11 cellular contexts compared by ENCODE assay signal in genomic region chr1:161484613-161485012, GRCh38. TPM values are rescaled to one million over a fixed set of nuclear protein-coding genes. Genes with fewer than 3 reads are reported as not detected.
DNase-seq lines count a peak whose midpoint lies in the region; ATAC-seq, FAIRE-seq and TF ChIP-seq lines count a peak whose summit lies in the region.
"Had no signal": no experiment of that assay in that cellular context is flagged by ENCODE, and none has a peak within 500 bp of the region (broad histone marks: within the 10 kb centered on the region; RNA-seq: fewer than 3 reads in every experiment).

No MANE protein-coding gene starts in this region.

- no peak overlapping the region for H3K4me3 Mint-ChIP-seq in naive thymus-derived CD4-positive, alpha-beta T cell
- no peak overlapping the region for H3K4me3 Mint-ChIP-seq in activated naive CD8-positive, alpha-beta T cell treated with anti-CD3 and anti-CD28 coated beads, Interleukin-2, amount 50 U/mL, for 24 hours
- H3K4me3 Mint-ChIP-seq in CD4-positive, alpha-beta T cell, result no peak overlapping the region

- no peak overlapping the region for H3K4me2 ChIP-seq in Karpas-422 (ENCODE audit: low read depth, low read length, poor library complexity, severe bottlenecking)
- no peak overlapping the region for H3K4me2 ChIP-seq in K562 (ENCODE audit: insufficient read depth, low read length)

- in situ Hi-C loops in K562 (cut with MboI), result loop anchor here (5.0 kb wide), 1 partner anchor 258 kb away; no protein-coding TSS in a partner anchor

- H3K4me3 ChIP-seq in Karpas-422 (ENCODE audit: low read length) (no peak overlapping the region), K562 (no peak overlapping the region)
- no peak overlapping the region for H3K4me3 ChIP-seq in naive thymus-derived CD4-positive, alpha-beta T cell (ENCODE audit: low read length)
- H3K4me3 ChIP-seq: adrenal gland had no signal

- peaks cover 15 to 31% (median 18%) of the 10 kb centered on the region in 5 donors for H3K27me3 Mint-ChIP-seq in naive thymus-derived CD4-positive, alpha-beta T cell
- peaks cover 25% of the 10 kb centered on the region for H3K27me3 Mint-ChIP-seq in activated naive CD8-positive, alpha-beta T cell treated with anti-CD3 and anti-CD28 coated beads, Interleukin-2, amount 50 U/mL, for 24 hours
- peaks cover 31% of the 10 kb centered on the region for H3K27me3 Mint-ChIP-seq in CD4-positive, alpha-beta T cell

- no peak overlapping the region for H3K27ac Mint-ChIP-seq in naive thymus-derived CD4-positive, alpha-beta T cell
- H3K27ac Mint-ChIP-seq in activated naive CD8-positive, alpha-beta T cell treated with anti-CD3 and anti-CD28 coated beads, Interleukin-2, amount 50 U/mL, for 24 hours, result no peak overlapping the region
- no peak overlapping the region for H3K27ac Mint-ChIP-seq in CD4-positive, alpha-beta T cell

- no peaks in the 10 kb centered on the region for H3K36me3 ChIP-seq in Karpas-422 (ENCODE audit: insufficient read depth, low read length)
- H3K36me3 ChIP-seq in K562 (ENCODE audit: control insufficient read depth, insufficient read depth, low read length), result no peaks in the 10 kb centered on the region
- no peaks in the 10 kb centered on the region for H3K36me3 ChIP-seq in naive thymus-derived CD4-positive, alpha-beta T cell (ENCODE audit: control insufficient read depth in 2 of 3, insufficient read depth in 3 of 3, low read length in 3 of 3)
- H3K36me3 ChIP-seq: adrenal gland had no signal

- peak; percentile 53 to 79 (median 70) for TF ChIP-seq CTCF in K562 (IDR thresholded peaks at IDR 0.05 in 2 of 3, conservative IDR thresholded peaks at IDR 0.05 in 1 of 3; ENCODE audit: insufficient read depth in 2 of 3, low read depth in 1 of 3, low read length in 3 of 3)
- no peak for TF ChIP-seq CTCF in CD4-positive, alpha-beta T cell (IDR thresholded peaks at IDR 0.05)

- no TSS peak for BruUV-seq in K562 (replicated peaks; lab: Mats Ljungman, UMichigan)

- H3K9ac ChIP-seq in Karpas-422 (ENCODE audit: low read length) (no peak overlapping the region), K562 (ENCODE audit: insufficient read depth in 1 of 2, low read depth in 2 of 2, low read length in 2 of 2) (no peak overlapping the region)

- peak; percentile 68 for ATAC-seq in K562
- peak; percentile 56 for ATAC-seq in naive thymus-derived CD4-positive, alpha-beta T cell
- no peak for ATAC-seq in activated naive CD8-positive, alpha-beta T cell treated with anti-CD3 and anti-CD28 coated beads, Interleukin-2, amount 50 U/mL, for 24 hours
- ATAC-seq in CD4-positive, alpha-beta T cell (ENCODE audit: poor library complexity), result no peak
- no peak for ATAC-seq in HG03571 (IDR thresholded peaks at IDR 0.05; ENCODE audit: unreplicated experiment)

- no peak for TF ChIP-seq EP300 in K562 (IDR thresholded peaks at IDR 0.05; ENCODE audit: low read length)

- H3K27ac ChIP-seq in Karpas-422 (ENCODE audit: low read length) (no peak overlapping the region), K562 (ENCODE audit: extremely low read depth, low read depth, low read length) (no peak overlapping the region)
- no peak overlapping the region for H3K27ac ChIP-seq in naive thymus-derived CD4-positive, alpha-beta T cell (ENCODE audit: low read depth, low read length)
- H3K27ac ChIP-seq in CD4-positive, alpha-beta T cell (ENCODE audit: low read depth, low read length), result no peak overlapping the region
- H3K27ac ChIP-seq: adrenal gland had no signal

- H3K9me3 Mint-ChIP-seq in naive thymus-derived CD4-positive, alpha-beta T cell, result peaks cover 0 to 3% (median 0%) of the 10 kb centered on the region in 11 donors
- no peaks in the 10 kb centered on the region for H3K9me3 Mint-ChIP-seq in activated naive CD8-positive, alpha-beta T cell treated with anti-CD3 and anti-CD28 coated beads, Interleukin-2, amount 50 U/mL, for 24 hours
- no peaks in the 10 kb centered on the region for H3K9me3 Mint-ChIP-seq in CD4-positive, alpha-beta T cell

- no peaks in the 10 kb centered on the region for H3K27me3 ChIP-seq in Karpas-422 (ENCODE audit: low read length)
- no peaks in the 10 kb centered on the region; a peak in 1 of 5 replicates for H3K27me3 ChIP-seq in K562 (ENCODE audit: control insufficient read depth in 2 of 2, insufficient read depth in 2 of 2, low read length in 2 of 2)
- no peaks in the 10 kb centered on the region for H3K27me3 ChIP-seq in naive thymus-derived CD4-positive, alpha-beta T cell (ENCODE audit: control insufficient read depth in 2 of 2, insufficient read depth in 2 of 2, low read length in 2 of 2)
- peaks cover 7% of the 10 kb centered on the region for H3K27me3 ChIP-seq in CD4-positive, alpha-beta T cell (ENCODE audit: control insufficient read depth, insufficient read depth, low read length)

- WGBS in K562 (ENCODE audit: insufficient coverage, low coverage, missing lambda C conversion rate), result 28% methylated on average over 2 of the region's 2 CpGs

- FAIRE-seq in K562 (lab: Jason Lieb, UNC), result no peak

- CTCF ChIA-PET in K562 (lab: Yijun Ruan, JAX; ENCODE audit: low intra/inter-chr PET ratio), result interaction anchor here (0.7 to 1.1 kb wide), 2 partner anchors 254 to 257 kb away, joined by 3 to 6 read pairs; no protein-coding TSS in a partner anchor
- CTCF ChIA-PET in naive thymus-derived CD4-positive, alpha-beta T cell (lab: Charles Lee), result interaction anchor here (0.6 to 2.2 kb wide), 4 partner anchors 101 to 263 kb away, joined by 3 to 12 read pairs (median 4); no protein-coding TSS in a partner anchor
- CTCF ChIA-PET in CD4-positive, alpha-beta T cell (lab: Charles Lee), result interaction anchor here (2.2 kb wide), 1 partner anchor 257 kb away, joined by 10 read pairs; no protein-coding TSS in a partner anchor

- POLR2A ChIA-PET in K562 (lab: Yijun Ruan, JAX), result interaction anchor here (0.6 to 1.0 kb wide), 4 partner anchors 10 to 254 kb away, joined by 3 to 5 read pairs (median 3); no protein-coding TSS in a partner anchor
- POLR2A ChIA-PET in naive thymus-derived CD4-positive, alpha-beta T cell (lab: Charles Lee), result no interaction called here
- POLR2A ChIA-PET in CD4-positive, alpha-beta T cell (lab: Charles Lee), result no interaction called here

- DNase-seq in GF-D8 (lab: John Stamatoyannopoulos, UW) (peak; percentile 11), Karpas-422 (peak; percentile 88), K562 (ENCODE audit: extremely low read depth in 1 of 4, low spot score in 3 of 4) (peak in 2 of 4 experiments; percentile 29 to 40), HPDE6-E6E7 (ENCODE audit: extremely low spot score) (no peak)
- no peak for DNase-seq in naive thymus-derived CD4-positive, alpha-beta T cell
- DNase-seq in activated naive CD8-positive, alpha-beta T cell treated with anti-CD3 and anti-CD28 coated beads, Interleukin-2, amount 50 U/mL, for 24 hours, result no peak
- DNase-seq in CD4-positive, alpha-beta T cell, result no peak
- DNase-seq: activated CD4-positive, alpha-beta T cell treated with anti-CD3 and anti-CD28 coated beads for 48 hours; adrenal gland; GOT3 had no signal

- no peaks in the 10 kb centered on the region for H3K9me1 ChIP-seq in K562 (ENCODE audit: control insufficient read depth, insufficient read depth, low read length)

- no peaks in the 10 kb centered on the region for H3K9me2 ChIP-seq in Karpas-422 (replicated peaks; ENCODE audit: insufficient read depth, low read length)

- H3K36me3 Mint-ChIP-seq in naive thymus-derived CD4-positive, alpha-beta T cell, result no peaks in the 10 kb centered on the region
- H3K36me3 Mint-ChIP-seq in activated naive CD8-positive, alpha-beta T cell treated with anti-CD3 and anti-CD28 coated beads, Interleukin-2, amount 50 U/mL, for 24 hours (ENCODE audit: low read depth), result no peaks in the 10 kb centered on the region
- no peaks in the 10 kb centered on the region for H3K36me3 Mint-ChIP-seq in CD4-positive, alpha-beta T cell (ENCODE audit: low read depth)

- H3K4me1 ChIP-seq in Karpas-422 (ENCODE audit: low read length) (peaks cover 12% of the 10 kb centered on the region), K562 (replicated peaks in 1 of 2; ENCODE audit: control insufficient read depth in 2 of 2, insufficient read depth in 2 of 2, low read length in 2 of 2) (peaks cover 10 to 24% of the 10 kb centered on the region in 2 experiments)
- H3K4me1 ChIP-seq in naive thymus-derived CD4-positive, alpha-beta T cell (ENCODE audit: control insufficient read depth in 2 of 2, insufficient read depth in 2 of 2, low read length in 2 of 2), result no peaks in the 10 kb centered on the region
- H3K4me1 ChIP-seq: adrenal gland had no signal

- no peak for TF ChIP-seq POLR2A in K562 (conservative IDR thresholded peaks at IDR 0.05)

- H3K4me1 Mint-ChIP-seq in naive thymus-derived CD4-positive, alpha-beta T cell, result peaks cover 0 to 4% (median 0%) of the 10 kb centered on the region in 7 donors
- peaks cover 2% of the 10 kb centered on the region for H3K4me1 Mint-ChIP-seq in activated naive CD8-positive, alpha-beta T cell treated with anti-CD3 and anti-CD28 coated beads, Interleukin-2, amount 50 U/mL, for 24 hours
- no peaks in the 10 kb centered on the region for H3K4me1 Mint-ChIP-seq in CD4-positive, alpha-beta T cell (ENCODE audit: low read depth)

- H4K20me1 ChIP-seq in Karpas-422 (ENCODE audit: insufficient read depth, low read depth, low read length) (no peaks in the 10 kb centered on the region), K562 (replicated peaks; ENCODE audit: control insufficient read depth, insufficient read depth, low read length) (no peaks in the 10 kb centered on the region)

- H3K79me2 ChIP-seq in Karpas-422 (ENCODE audit: low read length) (no peaks in the 10 kb centered on the region), K562 (ENCODE audit: control insufficient read depth, insufficient read depth, low read length) (no peaks in the 10 kb centered on the region)

- H2AFZ ChIP-seq in Karpas-422 (ENCODE audit: low read length) (no peak overlapping the region), K562 (ENCODE audit: low read depth, low read length) (no peak overlapping the region)

- intact Hi-C loops in K562 (cut with micrococcal nuclease), result loop anchor here (10.0 kb wide), 3 partner anchors 140 to 550 kb away; partner anchors contain the start of gene DUSP12
- intact Hi-C loops in naive thymus-derived CD4-positive, alpha-beta T cell (cut with micrococcal nuclease), result loop anchor here (10.0 kb wide), 3 partner anchors 160 to 550 kb away; no protein-coding TSS in a partner anchor
- intact Hi-C loops in CD4-positive, alpha-beta T cell (cut with DNase I, micrococcal nuclease), result loop anchor here in 1 of 2 experiments (10.0 kb wide), 2 partner anchors 80 to 550 kb away; no protein-coding TSS in a partner anchor

- no peaks in the 10 kb centered on the region for H3K9me3 ChIP-seq in Karpas-422 (ENCODE audit: low read length)
- no peaks in the 10 kb centered on the region for H3K9me3 ChIP-seq in K562 (replicated peaks; ENCODE audit: control insufficient read depth, insufficient read depth, low read depth, low read length)
- no peaks in the 10 kb centered on the region for H3K9me3 ChIP-seq in naive thymus-derived CD4-positive, alpha-beta T cell (ENCODE audit: control insufficient read depth in 2 of 3, low read length in 3 of 3)
- no peaks in the 10 kb centered on the region for H3K9me3 ChIP-seq in CD4-positive, alpha-beta T cell (ENCODE audit: control insufficient read depth, low read length)
- H3K9me3 ChIP-seq: adrenal gland had no signal

- TF ChIP-seq RAD21 in K562 (CRISPR knock-in tag; conservative IDR thresholded peaks at IDR 0.05 in 1 of 2, IDR thresholded peaks at IDR 0.05 in 1 of 2), result peak; percentile 63 to 77

RNA-seq across cellular contexts. Expression of gene FCGR2A, which starts 20.6 kb away (rescaled TPM):
- 3.9 and 4.6 TPM in 2 replicates for total RNA-seq in Karpas-422 (2014; rRNA removed; shearing (Covaris generic); ENCODE audit: low replicate concordance)
- 389 and 599 TPM in 2 replicates for total RNA-seq in K562 (2011; cell fraction: chromatin; rRNA removed; ENCODE audit: low replicate concordance)
- 541 and 613 TPM in 2 replicates for total RNA-seq in K562 (2011; cell fraction: nucleolus; rRNA removed)
- total RNA-seq in K562 (2011; cell fraction: nucleoplasm; rRNA removed), result 545 and 616 TPM in 2 replicates
- 101 and 112 TPM in 2 replicates for total RNA-seq in K562 (2014; rRNA removed)
- total RNA-seq in K562 (2014; rRNA removed; fragmentation: Illumina TruSeq; extraction: Trizol), result 113 and 127 TPM in 2 replicates
- 117 and 130 TPM in 2 replicates for total RNA-seq in K562 (2015; rRNA removed; fragmentation: Illumina TruSeq; extraction: Trizol)
- 84.4 and 97.8 TPM in 2 replicates for total RNA-seq in K562 (2021)
- 373 and 504 TPM in 2 replicates for polyA plus RNA-seq in K562 (2011; rRNA removed)
- 431 and 516 TPM in 2 replicates for polyA plus RNA-seq in K562 (2011; cell fraction: cytosol; rRNA removed)
- 298 and 350 TPM in 2 replicates for polyA plus RNA-seq in K562 (2011; cell fraction: nucleus; rRNA removed)
- polyA plus RNA-seq in K562 (2012), result 85.7 and 203 TPM in 2 replicates
- 147 and 151 TPM in 2 replicates for polyA plus RNA-seq in K562 (2014; fragmentation: Illumina TruSeq; extraction: Trizol)
- 100 to 1,000 TPM in 1 of 2 experiments, 10 to 100 TPM in 1; 80.0 to 112 TPM for polyA plus RNA-seq in K562 (2014; fragmentation: Nextera tagmentation; extraction: Ambion mirVana)
- polyA plus RNA-seq in K562 (2014; rRNA removed), result 124 and 132 TPM in 2 replicates
- polyA minus RNA-seq in K562 (2011; rRNA and poly(A)+ RNA removed), result 536 and 660 TPM in 2 replicates
- polyA minus RNA-seq in K562 (2011; cell fraction: cytosol; rRNA and poly(A)+ RNA removed), result 195 and 278 TPM in 2 replicates
- polyA minus RNA-seq in K562 (2011; cell fraction: nucleus; rRNA and poly(A)+ RNA removed), result 253 and 509 TPM in 2 replicates
- total RNA-seq in naive thymus-derived CD4-positive, alpha-beta T cell, result 10 to 100 TPM in 1 of 5 experiments, 1 to 10 TPM in 3, not detected in 1; 2.7 to 91.5 (median 6.4) TPM
- polyA plus RNA-seq in naive thymus-derived CD4-positive, alpha-beta T cell, result under 1 TPM; 0.17 to 0.21 TPM
- total RNA-seq in CD4-positive, alpha-beta T cell, result under 1 TPM; 0.63 to 0.89 TPM

RNA-seq across cellular contexts. Expression of gene HSPA6, which starts 39.7 kb away (rescaled TPM):
- 14.6 and 31.9 TPM in 2 replicates for total RNA-seq in Karpas-422 (2014; rRNA removed; shearing (Covaris generic); ENCODE audit: low replicate concordance)
- total RNA-seq in K562 (2011; cell fraction: chromatin; rRNA removed; ENCODE audit: low replicate concordance), result 16.7 and 32.8 TPM in 2 replicates
- 22.5 and 30.7 TPM in 2 replicates for total RNA-seq in K562 (2011; cell fraction: nucleolus; rRNA removed)
- 11.7 and 19.8 TPM in 2 replicates for total RNA-seq in K562 (2011; cell fraction: nucleoplasm; rRNA removed)
- total RNA-seq in K562 (2014; rRNA removed), result 3.0 and 3.3 TPM in 2 replicates
- total RNA-seq in K562 (2014; rRNA removed; fragmentation: Illumina TruSeq; extraction: Trizol), result 1.1 and 1.6 TPM in 2 replicates
- total RNA-seq in K562 (2015; rRNA removed; fragmentation: Illumina TruSeq; extraction: Trizol), result 2.3 and 2.4 TPM in 2 replicates
- 3.0 and 3.9 TPM in 2 replicates for total RNA-seq in K562 (2021)
- polyA plus RNA-seq in K562 (2011; rRNA removed), result 10.0 and 14.3 TPM in 2 replicates
- 14.1 and 14.5 TPM in 2 replicates for polyA plus RNA-seq in K562 (2011; cell fraction: cytosol; rRNA removed)
- 74.9 and 104 TPM in 2 replicates for polyA plus RNA-seq in K562 (2011; cell fraction: nucleus; rRNA removed)
- polyA plus RNA-seq in K562 (2012), result 5.0 and 15.7 TPM in 2 replicates
- polyA plus RNA-seq in K562 (2014; fragmentation: Illumina TruSeq; extraction: Trizol), result 2.3 and 2.7 TPM in 2 replicates
- under 1 TPM; 0.15 to 0.21 TPM for polyA plus RNA-seq in K562 (2014; fragmentation: Nextera tagmentation; extraction: Ambion mirVana)
- polyA plus RNA-seq in K562 (2014; rRNA removed), result 4.6 and 4.7 TPM in 2 replicates
- polyA minus RNA-seq in K562 (2011; rRNA and poly(A)+ RNA removed), result 5.8 and 5.9 TPM in 2 replicates
- polyA minus RNA-seq in K562 (2011; cell fraction: cytosol; rRNA and poly(A)+ RNA removed), result 2.6 and 3.2 TPM in 2 replicates
- 10.4 and 13.9 TPM in 2 replicates for polyA minus RNA-seq in K562 (2011; cell fraction: nucleus; rRNA and poly(A)+ RNA removed)
- 1 to 10 TPM in 1 of 5 experiments, under 1 TPM in 4; 0.32 to 3.5 (median 0.89) TPM for total RNA-seq in naive thymus-derived CD4-positive, alpha-beta T cell
- polyA plus RNA-seq in naive thymus-derived CD4-positive, alpha-beta T cell, result not detected
- total RNA-seq in CD4-positive, alpha-beta T cell, result 1 to 10 TPM in 1 of 2 experiments, under 1 TPM in 1; 0.78 to 1.0 TPM

Comparison
In these comparisons a context has a peak if more than half of its experiments do, and no peak if none do; other contexts are left out.
1. DNase-seq: peak in GF-D8 (single experiment) and Karpas-422 (single experiment); none in naive thymus-derived CD4-positive, alpha-beta T cell (0 of 9), HPDE6-E6E7 (single experiment), activated naive CD8-positive, alpha-beta T cell treated with anti-CD3 and anti-CD28 coated beads, Interleukin-2, amount 50 U/mL, for 24 hours (single experiment) and CD4-positive, alpha-beta T cell (0 of 10).
2. ATAC-seq: peak in K562 (single experiment) and naive thymus-derived CD4-positive, alpha-beta T cell (single experiment); none in activated naive CD8-positive, alpha-beta T cell treated with anti-CD3 and anti-CD28 coated beads, Interleukin-2, amount 50 U/mL, for 24 hours (single experiment), CD4-positive, alpha-beta T cell (single experiment) and HG03571 (single experiment).